ENCODE assay signal across 1 cellular context in the genomic region with DNA sequence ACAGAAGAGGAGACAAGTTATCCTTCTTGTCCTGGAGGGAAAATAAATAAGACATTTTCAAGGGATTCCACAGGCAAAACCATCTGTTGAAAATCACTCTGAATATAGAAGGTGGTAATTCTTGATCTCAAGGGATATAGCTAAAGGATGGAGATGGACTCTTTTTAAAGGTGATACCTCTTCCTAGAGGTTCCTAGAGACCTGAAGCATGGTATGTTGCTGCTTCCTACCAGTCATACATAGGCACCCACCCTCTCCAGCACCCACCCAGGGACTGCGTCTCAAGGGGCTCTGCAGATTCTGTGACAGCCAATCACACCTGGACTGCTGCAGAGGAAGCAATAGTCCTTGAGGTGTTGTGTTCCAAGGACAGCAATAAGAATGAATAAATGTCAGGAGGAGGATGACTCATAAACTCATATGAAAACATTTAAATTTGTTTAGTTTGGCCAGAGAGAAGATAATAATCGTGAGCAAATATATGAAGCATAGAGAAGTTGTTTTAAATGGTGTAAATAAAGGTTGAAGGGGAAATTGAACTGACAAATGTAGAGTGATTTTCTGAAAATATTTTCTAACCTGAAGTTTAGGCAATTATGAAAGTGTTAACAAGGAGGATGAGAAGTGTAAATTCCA.
TF ChIP-seq lines count a peak whose summit lies in the region.

No MANE protein-coding gene starts in this region.

TF ChIP-seq in endothelial cell of umbilical vein, 7 proteins besides CTCF, POLR2A, EP300 and RAD21 (continued from another document):
- TF ChIP-seq, protein P1, sequence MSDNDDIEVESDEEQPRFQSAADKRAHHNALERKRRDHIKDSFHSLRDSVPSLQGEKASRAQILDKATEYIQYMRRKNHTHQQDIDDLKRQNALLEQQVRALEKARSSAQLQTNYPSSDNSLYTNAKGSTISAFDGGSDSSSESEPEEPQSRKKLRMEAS (IDR thresholded peaks at IDR 0.05; ENCODE audit: insufficient read depth, insufficient read length) = no peak
- no peak for TF ChIP-seq POLR2AphosphoS5 (IDR thresholded peaks at IDR 0.05; ENCODE audit: insufficient read depth, low read depth, low read length)
- peak; percentile 43 for TF ChIP-seq GATA2 (IDR thresholded peaks at IDR 0.05; ENCODE audit: insufficient read depth, insufficient read length, low read depth, low read length)
- peak; percentile 64 for TF ChIP-seq FOS (IDR thresholded peaks at IDR 0.05; ENCODE audit: borderline replicate concordance, insufficient read depth, low read length)
